Comparison of ENCODE assay signal across 10 cellular contexts in the genomic region with DNA sequence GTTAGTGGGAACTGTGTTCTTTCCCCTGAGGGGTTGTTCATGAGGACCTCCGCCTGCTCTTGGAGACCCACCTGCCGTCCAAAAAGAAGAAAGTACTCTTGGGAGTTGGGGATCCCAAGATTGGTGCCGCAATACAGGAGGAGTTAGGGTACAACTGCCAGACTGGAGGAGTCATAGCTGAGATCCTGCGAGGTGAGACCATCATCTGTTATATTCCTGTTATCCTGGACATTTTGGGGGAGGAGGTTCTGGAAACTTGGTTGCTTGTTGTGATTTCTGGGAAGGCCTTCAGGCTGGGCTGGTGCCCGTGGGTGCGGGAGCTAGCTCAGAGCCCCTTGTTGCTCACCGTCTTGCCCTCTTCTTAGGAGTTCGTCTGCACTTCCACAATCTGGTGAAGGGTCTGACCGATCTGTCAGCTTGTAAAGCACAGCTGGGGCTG. TPM values are rescaled to one million over a fixed set of nuclear protein-coding genes. Genes with fewer than 3 reads are reported as not detected.
DNase-seq lines count a peak whose midpoint lies in the region; ATAC-seq, FAIRE-seq and TF ChIP-seq lines count a peak whose summit lies in the region.
"Had no signal": no experiment of that assay in that cellular context is flagged by ENCODE, and none has a peak within 500 bp of the region (broad histone marks: within the 10 kb centered on the region; RNA-seq: fewer than 3 reads in every experiment).

No MANE protein-coding gene starts in this region.

- H3K27ac ChIP-seq in MM.1S (ENCODE audit: low read length) (peak overlapping the region; percentile 10; the same call in 1 of the 2 replicates), dorsolateral prefrontal cortex (peak overlapping the region in 2 of 59 donors; percentile 25 to 97), neural cell (ENCODE audit: low read length) (no peak overlapping the region), small intestine (ENCODE audit: low read depth in 1 of 2, low read length in 1 of 2) (no peak overlapping the region)

- FAIRE-seq in small intestine (lab: Jason Lieb, UNC): no peak

- H3K9me3 ChIP-seq in MM.1S (replicated peaks; ENCODE audit: insufficient read depth, low read length) (no peaks in the 10 kb centered on the region), neural cell (ENCODE audit: low read length) (no peaks in the 10 kb centered on the region), small intestine (ENCODE audit: control insufficient read depth, low read depth) (no peaks in the 10 kb centered on the region)

- H3K4me2 ChIP-seq in MM.1S (ENCODE audit: low read depth, low read length): peak overlapping the region; percentile 76
- H3K4me2 ChIP-seq in neural cell (ENCODE audit: low read length): no peak overlapping the region

- intact Hi-C loops in dorsolateral prefrontal cortex (cut with DNase I): loop anchor here in 1 of 2 donors (5.0 kb wide), 1 partner anchor 182 kb away; a partner anchor contains a TSS

- ATAC-seq in GM21447 (IDR thresholded peaks at IDR 0.05; ENCODE audit: unreplicated experiment): no peak

- TF ChIP-seq RAD21 in neural cell (conservative IDR thresholded peaks at IDR 0.05): no peak

- no peaks in the 10 kb centered on the region for H3K27me3 ChIP-seq in GM06990 (replicated peaks; ENCODE audit: control insufficient read depth, insufficient read depth, low read length)
- no peaks in the 10 kb centered on the region for H3K27me3 ChIP-seq in MM.1S (replicated peaks; ENCODE audit: insufficient read depth, low read length)
- H3K27me3 ChIP-seq in dorsolateral prefrontal cortex: no peaks in the 10 kb centered on the region
- no peaks in the 10 kb centered on the region for H3K27me3 ChIP-seq in neural cell (ENCODE audit: insufficient read depth, low read depth, low read length)
- H3K27me3 ChIP-seq in small intestine (ENCODE audit: control insufficient read depth in 2 of 2, insufficient read depth in 2 of 2, low read length in 2 of 2): no peaks in the 10 kb centered on the region

- H3K79me2 ChIP-seq in MM.1S (ENCODE audit: low read length) (peaks cover 54% of the 10 kb centered on the region), neural cell (replicated peaks; ENCODE audit: insufficient read depth, low read length) (peaks cover 18% of the 10 kb centered on the region)

- WGBS in small intestine, 3 donors: 63 to 75% (median 70%) methylated on average over 9 of the region's 9 CpGs

- H3K9ac ChIP-seq in MM.1S (ENCODE audit: low read length) (peak overlapping the region; percentile 99; the same call in 1 of the 2 replicates), neural cell (ENCODE audit: low read length) (no peak overlapping the region)

- POLR2A ChIA-PET in HEK293T (lab: Yijun Ruan, JAX): interaction anchor here (1.0 to 7.0 kb wide), 4 partner anchors 9 to 184 kb away, joined by 3 to 79 read pairs (median 18); a partner anchor contains a TSS

- H3K36me3 ChIP-seq in GM06990 (ENCODE audit: control insufficient read depth, insufficient read depth, low read length) (peaks cover 44% of the 10 kb centered on the region), MM.1S (replicated peaks; ENCODE audit: insufficient read depth, low read length) (peaks cover 36% of the 10 kb centered on the region), neural cell (ENCODE audit: insufficient read depth, low read length) (peaks cover 6% of the 10 kb centered on the region), small intestine (ENCODE audit: control insufficient read depth in 2 of 2, insufficient read depth in 2 of 2, low read length in 2 of 2) (peaks cover 15 to 17% of the 10 kb centered on the region in 2 donors)

- peaks cover 80% of the 10 kb centered on the region for H3F3A ChIP-seq in MM.1S (ENCODE audit: insufficient read depth, low read length)
- H3F3A ChIP-seq in neural cell (ENCODE audit: insufficient read depth, low read length, poor library complexity, severe bottlenecking): no peaks in the 10 kb centered on the region

- no peak for TF ChIP-seq EP300 in neural cell (conservative IDR thresholded peaks at IDR 0.05; ENCODE audit: poor library complexity, severe bottlenecking)

- H3K4me3 ChIP-seq in GM06990 (replicated peaks; ENCODE audit: low read depth, low read length) (peak overlapping the region; percentile 99), MM.1S (ENCODE audit: low read length) (peak overlapping the region; percentile 86), dorsolateral prefrontal cortex (peak overlapping the region in 41 of 59 donors; percentile 65 to 99 (median 95)), neural cell (ENCODE audit: low read length) (peak overlapping the region; percentile 85), small intestine (ENCODE audit: low read depth in 1 of 2, low read length in 2 of 2) (no peak overlapping the region)

- H3K4me1 ChIP-seq in MM.1S (ENCODE audit: low read length) (peaks cover 12% of the 10 kb centered on the region), small intestine (ENCODE audit: control insufficient read depth in 2 of 2, insufficient read depth in 1 of 2, low read depth in 1 of 2, low read length in 1 of 2) (no peaks in the 10 kb centered on the region)

- H3K9me2 ChIP-seq in MM.1S (replicated peaks; ENCODE audit: insufficient read depth, low read length) (no peaks in the 10 kb centered on the region), neural cell (ENCODE audit: insufficient read depth, low read length) (no peaks in the 10 kb centered on the region)

- no peak for DNase-seq in GM06990 (ENCODE audit: extremely low read depth, insufficient read length)
- no peak for DNase-seq in MM.1S
- no peak for DNase-seq in dorsolateral prefrontal cortex
- DNase-seq in NCI-H2196 treated with DMSO at 0.1 percent for 48 hours (lab: John Stamatoyannopoulos, UW; ENCODE audit: unreplicated experiment): no peak
- DNase-seq in small intestine: no peak
- no peak for DNase-seq in HEK293T (ENCODE audit: extremely low spot score)
- DNase-seq: amniotic stem cell, NCI-H748 treated with DMSO at 0.1 percent for 48 hours had no signal

- CTCF ChIA-PET in HEK293T (lab: Yijun Ruan, JAX): no interaction called here

- peaks cover 51% of the 10 kb centered on the region for H4K20me1 ChIP-seq in MM.1S (ENCODE audit: insufficient read depth, low read length)
- H4K20me1 ChIP-seq in neural cell (ENCODE audit: insufficient read depth): peaks cover 5% of the 10 kb centered on the region

- H2AFZ ChIP-seq in MM.1S (ENCODE audit: low read length) (no peak overlapping the region), neural cell (ENCODE audit: low read depth, low read length) (no peak overlapping the region)

- TF ChIP-seq CTCF in GM06990 (IDR thresholded peaks at IDR 0.05; ENCODE audit: insufficient read depth, low read length, poor library complexity, severe bottlenecking) (no peak), MM.1S (IDR thresholded peaks at IDR 0.05; ENCODE audit: low read length) (no peak), dorsolateral prefrontal cortex (IDR thresholded peaks at IDR 0.05 in 54 of 56, conservative IDR thresholded peaks at IDR 0.05 in 2 of 56; ENCODE audit: low read depth in 1 of 56, partially characterized antibody in 56 of 56) (no peak), neural cell (IDR thresholded peaks at IDR 0.05; ENCODE audit: poor library complexity, severe bottlenecking) (no peak)

TF ChIP-seq in neural cell, 6 proteins besides CTCF, POLR2A, EP300 and RAD21 (continues in another document):
- TF ChIP-seq MXI1 (conservative IDR thresholded peaks at IDR 0.05; ENCODE audit: poor library complexity, severe bottlenecking) (no peak), TAF1 (IDR thresholded peaks at IDR 0.05; ENCODE audit: low read depth) (no peak), EZH2 (IDR thresholded peaks at IDR 0.05; ENCODE audit: borderline replicate concordance, insufficient read depth, low read length, poor library complexity, severe bottlenecking) (no peak), SMC3 (conservative IDR thresholded peaks at IDR 0.05; ENCODE audit: poor library complexity) (no peak), POLR2AphosphoS5 (IDR thresholded peaks at IDR 0.05) (no peak)

TF ChIP-seq in HEK293T, 16 proteins besides CTCF, POLR2A, EP300 and RAD21:
- TF ChIP-seq TARDBP (IDR thresholded peaks at IDR 0.05) (no peak), BHLHE40 (IDR thresholded peaks at IDR 0.05; ENCODE audit: borderline replicate concordance) (no peak), SUZ12 (IDR thresholded peaks at IDR 0.05) (no peak), FOXK2 (IDR thresholded peaks at IDR 0.05) (no peak), FOXA1 (IDR thresholded peaks at IDR 0.05) (no peak), NFRKB (IDR thresholded peaks at IDR 0.05) (no peak), ARNT (IDR thresholded peaks at IDR 0.05) (no peak), HDGF (IDR thresholded peaks at IDR 0.05; ENCODE audit: borderline replicate concordance) (no peak), ZNF384 (IDR thresholded peaks at IDR 0.05) (no peak), ELF4 (IDR thresholded peaks at IDR 0.05) (no peak), LEF1 (IDR thresholded peaks at IDR 0.05; ENCODE audit: borderline replicate concordance) (no peak), CTBP1 (IDR thresholded peaks at IDR 0.05; ENCODE audit: borderline replicate concordance) (no peak), L3MBTL2 (conservative IDR thresholded peaks at IDR 0.05) (no peak), SP1 (IDR thresholded peaks at IDR 0.05) (no peak), FOXM1 (IDR thresholded peaks at IDR 0.05; ENCODE audit: borderline replicate concordance) (no peak)

RNA-seq across cellular contexts. Expression of a gene that starts 2.0 kb away (rescaled TPM):
- total RNA-seq in dorsolateral prefrontal cortex: 100 to 1,000 TPM in 119 of 120 experiments, 10 to 100 TPM in 1; 70.3 to 199 (median 141) TPM
- 184 and 188 TPM in 2 replicates for polyA plus RNA-seq in neural cell
- polyA minus RNA-seq in neural cell: 126 and 134 TPM in 2 replicates
- polyA plus RNA-seq in small intestine: 100 to 1,000 TPM in 1 of 3 donors, 10 to 100 TPM in 2; 47.2 to 144 (median 53.0) TPM

RNA-seq across cellular contexts. Expression of a gene that starts 9.6 kb away (rescaled TPM):
- total RNA-seq in dorsolateral prefrontal cortex: 100 to 1,000 TPM in 60 of 120 experiments, 10 to 100 TPM in 60; 56.2 to 127 (median 100.0) TPM
- polyA plus RNA-seq in neural cell (296 and 307 TPM in 2 replicates), small intestine (100 to 1,000 TPM; 120 to 142 (median 139) TPM)
- polyA minus RNA-seq in neural cell: 93.0 and 101 TPM in 2 replicates

RNA-seq across cellular contexts. Expression of a gene that starts 38.2 kb away (rescaled TPM):
- total RNA-seq in dorsolateral prefrontal cortex: 10 to 100 TPM in 119 of 120 experiments, 1 to 10 TPM in 1; 9.9 to 43.0 (median 23.9) TPM
- polyA plus RNA-seq in neural cell: 10.3 and 13.2 TPM in 2 replicates
- polyA minus RNA-seq in neural cell: 8.0 and 9.1 TPM in 2 replicates
- polyA plus RNA-seq in small intestine: 1 to 10 TPM in 2 of 3 donors, under 1 TPM in 1; 0.67 to 3.5 (median 2.8) TPM

Comparison
In these comparisons a context has a peak if more than half of its experiments do, and no peak if none do; other contexts are left out.
1. H3K4me3 ChIP-seq: peak in GM06990 (single experiment), MM.1S (single experiment), dorsolateral prefrontal cortex (41 of 59) and neural cell (single experiment); none in small intestine (0 of 2).